ENCODE assay signal across 1 cellular context in genomic region chr4:140738111-140738510, GRCh38.
TF ChIP-seq lines count a peak whose summit lies in the region.

No MANE protein-coding gene starts in this region.

TF ChIP-seq in WTC11, 78 proteins besides CTCF, POLR2A, EP300 and RAD21:
- TF ChIP-seq E2F1 (CRISPR knock-in tag; IDR thresholded peaks at IDR 0.05) (no peak), ZNF423 (CRISPR knock-in tag; IDR thresholded peaks at IDR 0.05) (no peak), AR (CRISPR knock-in tag; IDR thresholded peaks at IDR 0.05) (no peak), ZBTB43 (CRISPR knock-in tag; IDR thresholded peaks at IDR 0.05) (no peak), TEAD4 (CRISPR knock-in tag; IDR thresholded peaks at IDR 0.05) (no peak), FOXK1 (CRISPR knock-in tag; IDR thresholded peaks at IDR 0.05) (no peak), E2F4 (CRISPR knock-in tag; IDR thresholded peaks at IDR 0.05; ENCODE audit: borderline replicate concordance, low read depth) (no peak), GRHL2 (CRISPR knock-in tag; IDR thresholded peaks at IDR 0.05; ENCODE audit: insufficient replicate concordance, severe bottlenecking) (no peak), RELA (CRISPR knock-in tag; IDR thresholded peaks at IDR 0.05; ENCODE audit: borderline replicate concordance) (no peak), ERG (CRISPR knock-in tag; IDR thresholded peaks at IDR 0.05) (no peak), ESRRA (CRISPR knock-in tag; IDR thresholded peaks at IDR 0.05; ENCODE audit: borderline replicate concordance) (no peak), GABPB1 (CRISPR knock-in tag; IDR thresholded peaks at IDR 0.05) (no peak), CREM (CRISPR knock-in tag; IDR thresholded peaks at IDR 0.05) (no peak), ZNF532 (CRISPR knock-in tag; IDR thresholded peaks at IDR 0.05; ENCODE audit: borderline replicate concordance) (no peak), ARID4B (CRISPR knock-in tag; IDR thresholded peaks at IDR 0.05; ENCODE audit: borderline replicate concordance) (no peak), ZNF121 (CRISPR knock-in tag; IDR thresholded peaks at IDR 0.05) (no peak), MXD4 (CRISPR knock-in tag; IDR thresholded peaks at IDR 0.05; ENCODE audit: borderline replicate concordance) (no peak), FOXJ3 (CRISPR knock-in tag; IDR thresholded peaks at IDR 0.05; ENCODE audit: borderline replicate concordance) (no peak)
TF ChIP-seq in WTC11: peak in this region for 0.
